32 cellular contexts compared by ENCODE assay signal in genomic region chr21:42297372-42297771, GRCh38. TPM values are rescaled to one million over a fixed set of nuclear protein-coding genes. Genes with fewer than 3 reads are reported as not detected.
"Had no signal": no experiment of that assay in that cellular context is flagged by ENCODE, and none has a peak within 500 bp of the region (broad histone marks: within the 10 kb centered on the region; RNA-seq: fewer than 3 reads in every experiment).

No MANE protein-coding gene starts in this region.

- H3K27me3 ChIP-seq: colonic mucosa, heart right ventricle, left lung, right atrium auricular region, testis had no signal

- H3K27ac ChIP-seq: colonic mucosa, esophagus squamous epithelium, heart right ventricle, left lung, prostate gland, right atrium auricular region, testis, tibial artery had no signal

- DNase-seq: colonic mucosa; dermis blood vessel endothelial cell; effector memory CD8-positive, alpha-beta T cell; erythroblast; esophagus squamous epithelium; foreskin melanocyte; glutamatergic neuron; heart right ventricle; hippocampal formation; left cardiac atrium; left lung; mesenchymal stem cell; naive B cell; nucleus accumbens; stimulated activated CD4-positive, alpha-beta T cell treated with anti-CD3 and anti-CD28 coated beads, Interleukin-4, amount 100 ng/mL, for 4 hours; stimulated activated naive CD8-positive, alpha-beta T cell treated with anti-CD3 and anti-CD28 coated beads, Interleukin-15, Interleukin-2, amounts not matched to agents 100 U/mL and 50 U/mL, for 24 hours; substantia nigra; testis; tibial artery had no signal

- H3K4me1 Mint-ChIP-seq: stimulated activated memory B cell treated with anti-CD40 and anti-IgM and Interleukin-4, amounts not matched to agents 10 μg/mL and 1 μg/mL and 100 μg/mL, for 72 hours had no signal

- H3K9me3 ChIP-seq: colonic mucosa, esophagus squamous epithelium, heart right ventricle, left lung, mucosa of descending colon, prostate gland, right atrium auricular region, testis, tibial artery had no signal

- H3K4me3 ChIP-seq: colonic mucosa, esophagus squamous epithelium, heart right ventricle, left lung, mucosa of descending colon, prostate gland, right atrium auricular region, testis, tibial artery had no signal

- H3K36me3 ChIP-seq: colonic mucosa, prostate gland had no signal

- H3K4me3 Mint-ChIP-seq: effector memory CD8-positive, alpha-beta T cell; mesothelial cell of epicardium; naive B cell; nephron; stimulated activated memory B cell treated with anti-CD40 and anti-IgM and Interleukin-4, amounts not matched to agents 10 μg/mL and 1 μg/mL and 100 μg/mL, for 72 hours; type B pancreatic cell had no signal

- ATAC-seq: effector memory CD8-positive, alpha-beta T cell; heart right ventricle; left cardiac atrium; left lung; mucosa of descending colon; sciatic nerve; stimulated activated memory B cell treated with anti-CD40 and anti-IgM and Interleukin-4, amounts not matched to agents 10 μg/mL and 1 μg/mL and 100 μg/mL, for 72 hours; stimulated activated naive CD8-positive, alpha-beta T cell treated with anti-CD3 and anti-CD28 coated beads, Interleukin-15, Interleukin-2, amounts not matched to agents 100 U/mL and 50 U/mL, for 24 hours had no signal

- H3K9me3 Mint-ChIP-seq: effector memory CD8-positive, alpha-beta T cell; mesothelial cell of epicardium; naive B cell; nephron; stimulated activated memory B cell treated with anti-CD40 and anti-IgM and Interleukin-4, amounts not matched to agents 10 μg/mL and 1 μg/mL and 100 μg/mL, for 72 hours; type B pancreatic cell had no signal

- H3K27me3 Mint-ChIP-seq: effector memory CD8-positive, alpha-beta T cell; naive B cell; stimulated activated memory B cell treated with anti-CD40 and anti-IgM and Interleukin-4, amounts not matched to agents 10 μg/mL and 1 μg/mL and 100 μg/mL, for 72 hours had no signal

- H3K27ac Mint-ChIP-seq: effector memory CD8-positive, alpha-beta T cell; mesothelial cell of epicardium; nephron; stimulated activated memory B cell treated with anti-CD40 and anti-IgM and Interleukin-4, amounts not matched to agents 10 μg/mL and 1 μg/mL and 100 μg/mL, for 72 hours; type B pancreatic cell had no signal

- H3K4me1 ChIP-seq: colonic mucosa, prostate gland, testis, tibial artery had no signal

RNA-seq across cellular contexts. Expression of gene TFF3, which starts 17.8 kb away (rescaled TPM):
- total RNA-seq: mesothelial cell of epicardium had no signal

RNA-seq across cellular contexts. Expression of gene TFF2, which starts 53.4 kb away (rescaled TPM):
- total RNA-seq: dermis blood vessel endothelial cell, heart right ventricle, kidney epithelial cell, left cardiac atrium, left lung, lower leg skin, lung microvascular endothelial cell, mesothelial cell of epicardium, osteocyte, prostate gland, right atrium auricular region, sciatic nerve, testis, urinary bladder had no signal
- polyA plus RNA-seq: heart right ventricle, urinary bladder had no signal
